ENCODE assay signal across 1 cellular context in the genomic region with DNA sequence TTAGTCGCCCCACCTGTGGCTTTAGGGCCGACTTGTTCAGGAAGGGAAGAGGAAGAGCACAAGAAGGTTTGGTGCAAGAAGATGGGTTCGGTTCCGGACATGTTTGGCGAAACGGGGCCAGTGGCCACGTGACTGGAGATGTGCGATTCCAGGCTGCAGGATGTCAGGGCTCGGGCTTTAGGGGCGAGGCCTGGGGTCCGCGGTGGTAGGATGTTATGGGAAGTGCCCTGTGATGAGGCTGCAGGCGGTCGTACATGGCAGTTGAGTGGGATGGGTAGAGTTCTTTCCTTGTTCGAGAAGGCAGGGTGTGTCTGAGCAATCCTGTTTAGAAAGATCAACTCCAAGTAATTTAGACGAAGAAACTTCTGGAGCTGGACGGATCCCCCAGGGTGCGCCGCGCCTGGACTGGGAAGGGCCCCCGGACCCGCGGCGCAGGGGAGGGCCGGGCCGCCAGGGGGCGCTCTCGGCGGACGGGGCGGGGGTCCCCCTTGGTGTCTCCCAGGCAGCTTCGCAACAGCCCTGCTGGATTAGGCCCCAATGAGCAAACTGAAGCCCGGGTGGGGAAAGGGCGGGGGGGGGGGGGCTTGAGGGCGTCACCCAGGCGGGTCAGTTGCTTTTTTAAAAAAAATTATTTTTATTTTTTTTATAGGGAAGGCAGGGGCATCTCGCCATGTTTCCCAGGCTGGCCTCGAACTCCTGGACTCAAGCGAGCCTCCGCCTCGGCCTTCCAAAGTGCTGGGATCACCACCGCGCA.
A peak's percentile ranks its signal among the peaks of the same experiment; 100 is the strongest.
TF ChIP-seq lines count a peak whose summit lies in the region.

No MANE protein-coding gene starts in this region.

TF ChIP-seq in K562, 482 proteins besides CTCF, POLR2A, EP300 and RAD21 (continued from another document):
- TF ChIP-seq, protein P1, sequence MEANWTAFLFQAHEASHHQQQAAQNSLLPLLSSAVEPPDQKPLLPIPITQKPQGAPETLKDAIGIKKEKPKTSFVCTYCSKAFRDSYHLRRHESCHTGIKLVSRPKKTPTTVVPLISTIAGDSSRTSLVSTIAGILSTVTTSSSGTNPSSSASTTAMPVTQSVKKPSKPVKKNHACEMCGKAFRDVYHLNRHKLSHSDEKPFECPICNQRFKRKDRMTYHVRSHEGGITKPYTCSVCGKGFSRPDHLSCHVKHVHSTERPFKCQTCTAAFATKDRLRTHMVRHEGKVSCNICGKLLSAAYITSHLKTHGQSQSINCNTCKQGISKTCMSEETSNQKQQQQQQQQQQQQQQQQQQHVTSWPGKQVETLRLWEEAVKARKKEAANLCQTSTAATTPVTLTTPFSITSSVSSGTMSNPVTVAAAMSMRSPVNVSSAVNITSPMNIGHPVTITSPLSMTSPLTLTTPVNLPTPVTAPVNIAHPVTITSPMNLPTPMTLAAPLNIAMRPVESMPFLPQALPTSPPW (CRISPR knock-in tag; IDR thresholded peaks at IDR 0.05), result peak; percentile 78
- TF ChIP-seq RBFOX2 (IDR thresholded peaks at IDR 0.05; ENCODE audit: low read depth, low read length) (0 out of 2 replicates have a peak, but pooled peaks have one; percentile 21), CEBPG (CRISPR knock-in tag; IDR thresholded peaks at IDR 0.05) (no peak), CEBPG (tag; conservative IDR thresholded peaks at IDR 0.05 in 1 of 2, IDR thresholded peaks at IDR 0.05 in 1 of 2) (no peak), MAZ (CRISPR knock-in tag; conservative IDR thresholded peaks at IDR 0.05 in 1 of 2, IDR thresholded peaks at IDR 0.05 in 1 of 2) (peak in 1 of 2 experiments; percentile 88; a peak in 2 of 4 replicates), BRF1 (IDR thresholded peaks at IDR 0.05; ENCODE audit: borderline replicate concordance, extremely low read depth, insufficient read length) (no peak), CREB1 (IDR thresholded peaks at IDR 0.05) (no peak), CREB1 (CRISPR knock-in tag; IDR thresholded peaks at IDR 0.05) (0 out of 2 replicates have a peak, but pooled peaks have one; percentile 33), POLR2AphosphoS5 (IDR thresholded peaks at IDR 0.05; ENCODE audit: control insufficient read depth, insufficient read depth, low read depth, low read length) (no peak), ZBTB7A (IDR thresholded peaks at IDR 0.05; ENCODE audit: borderline replicate concordance, control insufficient read depth, low read depth, low read length) (peak; percentile 98), NFIC (IDR thresholded peaks at IDR 0.05) (0 out of 2 replicates have a peak, but pooled peaks have one; percentile 3), ZFX (CRISPR knock-in tag; IDR thresholded peaks at IDR 0.05) (peak; percentile 34; the same call in 1 of the 2 replicates), ZNF143 (CRISPR knock-in tag; IDR thresholded peaks at IDR 0.05) (peak; percentile 51; the same call in 1 of the 2 replicates), MBD2 (IDR thresholded peaks at IDR 0.05; ENCODE audit: borderline replicate concordance, low read depth) (no peak), POLR2AphosphoS2 (IDR thresholded peaks at IDR 0.05; ENCODE audit: low read length) (no peak), HMGN3 (IDR thresholded peaks at IDR 0.05; ENCODE audit: borderline replicate concordance, extremely low read depth, insufficient read length, low read depth, low read length) (peak; percentile 31), HEY1 (CRISPR knock-in tag; IDR thresholded peaks at IDR 0.05; ENCODE audit: borderline replicate concordance) (no peak), XRCC5 (IDR thresholded peaks at IDR 0.05; ENCODE audit: low read depth, low read length) (0 out of 2 replicates have a peak, but pooled peaks have one; percentile 34)
- TF ChIP-seq, protein P2, sequence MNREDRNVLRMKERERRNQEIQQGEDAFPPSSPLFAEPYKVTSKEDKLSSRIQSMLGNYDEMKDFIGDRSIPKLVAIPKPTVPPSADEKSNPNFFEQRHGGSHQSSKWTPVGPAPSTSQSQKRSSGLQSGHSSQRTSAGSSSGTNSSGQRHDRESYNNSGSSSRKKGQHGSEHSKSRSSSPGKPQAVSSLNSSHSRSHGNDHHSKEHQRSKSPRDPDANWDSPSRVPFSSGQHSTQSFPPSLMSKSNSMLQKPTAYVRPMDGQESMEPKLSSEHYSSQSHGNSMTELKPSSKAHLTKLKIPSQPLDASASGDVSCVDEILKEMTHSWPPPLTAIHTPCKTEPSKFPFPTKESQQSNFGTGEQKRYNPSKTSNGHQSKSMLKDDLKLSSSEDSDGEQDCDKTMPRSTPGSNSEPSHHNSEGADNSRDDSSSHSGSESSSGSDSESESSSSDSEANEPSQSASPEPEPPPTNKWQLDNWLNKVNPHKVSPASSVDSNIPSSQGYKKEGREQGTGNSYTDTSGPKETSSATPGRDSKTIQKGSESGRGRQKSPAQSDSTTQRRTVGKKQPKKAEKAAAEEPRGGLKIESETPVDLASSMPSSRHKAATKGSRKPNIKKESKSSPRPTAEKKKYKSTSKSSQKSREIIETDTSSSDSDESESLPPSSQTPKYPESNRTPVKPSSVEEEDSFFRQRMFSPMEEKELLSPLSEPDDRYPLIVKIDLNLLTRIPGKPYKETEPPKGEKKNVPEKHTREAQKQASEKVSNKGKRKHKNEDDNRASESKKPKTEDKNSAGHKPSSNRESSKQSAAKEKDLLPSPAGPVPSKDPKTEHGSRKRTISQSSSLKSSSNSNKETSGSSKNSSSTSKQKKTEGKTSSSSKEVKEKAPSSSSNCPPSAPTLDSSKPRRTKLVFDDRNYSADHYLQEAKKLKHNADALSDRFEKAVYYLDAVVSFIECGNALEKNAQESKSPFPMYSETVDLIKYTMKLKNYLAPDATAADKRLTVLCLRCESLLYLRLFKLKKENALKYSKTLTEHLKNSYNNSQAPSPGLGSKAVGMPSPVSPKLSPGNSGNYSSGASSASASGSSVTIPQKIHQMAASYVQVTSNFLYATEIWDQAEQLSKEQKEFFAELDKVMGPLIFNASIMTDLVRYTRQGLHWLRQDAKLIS (CRISPR knock-in tag; IDR thresholded peaks at IDR 0.05), result peak; percentile 55; the same call in 1 of the 2 replicates
- TF ChIP-seq, protein P3, sequence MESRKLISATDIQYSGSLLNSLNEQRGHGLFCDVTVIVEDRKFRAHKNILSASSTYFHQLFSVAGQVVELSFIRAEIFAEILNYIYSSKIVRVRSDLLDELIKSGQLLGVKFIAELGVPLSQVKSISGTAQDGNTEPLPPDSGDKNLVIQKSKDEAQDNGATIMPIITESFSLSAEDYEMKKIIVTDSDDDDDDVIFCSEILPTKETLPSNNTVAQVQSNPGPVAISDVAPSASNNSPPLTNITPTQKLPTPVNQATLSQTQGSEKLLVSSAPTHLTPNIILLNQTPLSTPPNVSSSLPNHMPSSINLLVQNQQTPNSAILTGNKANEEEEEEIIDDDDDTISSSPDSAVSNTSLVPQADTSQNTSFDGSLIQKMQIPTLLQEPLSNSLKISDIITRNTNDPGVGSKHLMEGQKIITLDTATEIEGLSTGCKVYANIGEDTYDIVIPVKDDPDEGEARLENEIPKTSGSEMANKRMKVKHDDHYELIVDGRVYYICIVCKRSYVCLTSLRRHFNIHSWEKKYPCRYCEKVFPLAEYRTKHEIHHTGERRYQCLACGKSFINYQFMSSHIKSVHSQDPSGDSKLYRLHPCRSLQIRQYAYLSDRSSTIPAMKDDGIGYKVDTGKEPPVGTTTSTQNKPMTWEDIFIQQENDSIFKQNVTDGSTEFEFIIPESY (CRISPR knock-in tag; IDR thresholded peaks at IDR 0.05), result 0 out of 2 replicates have a peak, but pooled peaks have one; percentile 17
- TF ChIP-seq, protein P4, sequence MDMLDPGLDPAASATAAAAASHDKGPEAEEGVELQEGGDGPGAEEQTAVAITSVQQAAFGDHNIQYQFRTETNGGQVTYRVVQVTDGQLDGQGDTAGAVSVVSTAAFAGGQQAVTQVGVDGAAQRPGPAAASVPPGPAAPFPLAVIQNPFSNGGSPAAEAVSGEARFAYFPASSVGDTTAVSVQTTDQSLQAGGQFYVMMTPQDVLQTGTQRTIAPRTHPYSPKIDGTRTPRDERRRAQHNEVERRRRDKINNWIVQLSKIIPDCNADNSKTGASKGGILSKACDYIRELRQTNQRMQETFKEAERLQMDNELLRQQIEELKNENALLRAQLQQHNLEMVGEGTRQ (CRISPR knock-in tag; IDR thresholded peaks at IDR 0.05), result peak; percentile 46; the same call in 1 of the 2 replicates
- TF ChIP-seq, protein P5, sequence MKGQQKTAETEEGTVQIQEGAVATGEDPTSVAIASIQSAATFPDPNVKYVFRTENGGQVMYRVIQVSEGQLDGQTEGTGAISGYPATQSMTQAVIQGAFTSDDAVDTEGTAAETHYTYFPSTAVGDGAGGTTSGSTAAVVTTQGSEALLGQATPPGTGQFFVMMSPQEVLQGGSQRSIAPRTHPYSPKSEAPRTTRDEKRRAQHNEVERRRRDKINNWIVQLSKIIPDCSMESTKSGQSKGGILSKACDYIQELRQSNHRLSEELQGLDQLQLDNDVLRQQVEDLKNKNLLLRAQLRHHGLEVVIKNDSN (CRISPR knock-in tag; IDR thresholded peaks at IDR 0.05), result peak; percentile 60; the same call in 1 of the 2 replicates
- TF ChIP-seq, protein P6, sequence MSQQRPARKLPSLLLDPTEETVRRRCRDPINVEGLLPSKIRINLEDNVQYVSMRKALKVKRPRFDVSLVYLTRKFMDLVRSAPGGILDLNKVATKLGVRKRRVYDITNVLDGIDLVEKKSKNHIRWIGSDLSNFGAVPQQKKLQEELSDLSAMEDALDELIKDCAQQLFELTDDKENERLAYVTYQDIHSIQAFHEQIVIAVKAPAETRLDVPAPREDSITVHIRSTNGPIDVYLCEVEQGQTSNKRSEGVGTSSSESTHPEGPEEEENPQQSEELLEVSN (IDR thresholded peaks at IDR 0.05; ENCODE audit: borderline replicate concordance in 1 of 2, extremely low read depth in 1 of 2, insufficient read depth in 1 of 2, insufficient read length in 1 of 2, low read depth in 1 of 2, low read length in 1 of 2, poor library complexity in 1 of 2, severe bottlenecking in 1 of 2), result peak in 1 of 2 experiments; percentile 35
- TF ChIP-seq, protein P7, sequence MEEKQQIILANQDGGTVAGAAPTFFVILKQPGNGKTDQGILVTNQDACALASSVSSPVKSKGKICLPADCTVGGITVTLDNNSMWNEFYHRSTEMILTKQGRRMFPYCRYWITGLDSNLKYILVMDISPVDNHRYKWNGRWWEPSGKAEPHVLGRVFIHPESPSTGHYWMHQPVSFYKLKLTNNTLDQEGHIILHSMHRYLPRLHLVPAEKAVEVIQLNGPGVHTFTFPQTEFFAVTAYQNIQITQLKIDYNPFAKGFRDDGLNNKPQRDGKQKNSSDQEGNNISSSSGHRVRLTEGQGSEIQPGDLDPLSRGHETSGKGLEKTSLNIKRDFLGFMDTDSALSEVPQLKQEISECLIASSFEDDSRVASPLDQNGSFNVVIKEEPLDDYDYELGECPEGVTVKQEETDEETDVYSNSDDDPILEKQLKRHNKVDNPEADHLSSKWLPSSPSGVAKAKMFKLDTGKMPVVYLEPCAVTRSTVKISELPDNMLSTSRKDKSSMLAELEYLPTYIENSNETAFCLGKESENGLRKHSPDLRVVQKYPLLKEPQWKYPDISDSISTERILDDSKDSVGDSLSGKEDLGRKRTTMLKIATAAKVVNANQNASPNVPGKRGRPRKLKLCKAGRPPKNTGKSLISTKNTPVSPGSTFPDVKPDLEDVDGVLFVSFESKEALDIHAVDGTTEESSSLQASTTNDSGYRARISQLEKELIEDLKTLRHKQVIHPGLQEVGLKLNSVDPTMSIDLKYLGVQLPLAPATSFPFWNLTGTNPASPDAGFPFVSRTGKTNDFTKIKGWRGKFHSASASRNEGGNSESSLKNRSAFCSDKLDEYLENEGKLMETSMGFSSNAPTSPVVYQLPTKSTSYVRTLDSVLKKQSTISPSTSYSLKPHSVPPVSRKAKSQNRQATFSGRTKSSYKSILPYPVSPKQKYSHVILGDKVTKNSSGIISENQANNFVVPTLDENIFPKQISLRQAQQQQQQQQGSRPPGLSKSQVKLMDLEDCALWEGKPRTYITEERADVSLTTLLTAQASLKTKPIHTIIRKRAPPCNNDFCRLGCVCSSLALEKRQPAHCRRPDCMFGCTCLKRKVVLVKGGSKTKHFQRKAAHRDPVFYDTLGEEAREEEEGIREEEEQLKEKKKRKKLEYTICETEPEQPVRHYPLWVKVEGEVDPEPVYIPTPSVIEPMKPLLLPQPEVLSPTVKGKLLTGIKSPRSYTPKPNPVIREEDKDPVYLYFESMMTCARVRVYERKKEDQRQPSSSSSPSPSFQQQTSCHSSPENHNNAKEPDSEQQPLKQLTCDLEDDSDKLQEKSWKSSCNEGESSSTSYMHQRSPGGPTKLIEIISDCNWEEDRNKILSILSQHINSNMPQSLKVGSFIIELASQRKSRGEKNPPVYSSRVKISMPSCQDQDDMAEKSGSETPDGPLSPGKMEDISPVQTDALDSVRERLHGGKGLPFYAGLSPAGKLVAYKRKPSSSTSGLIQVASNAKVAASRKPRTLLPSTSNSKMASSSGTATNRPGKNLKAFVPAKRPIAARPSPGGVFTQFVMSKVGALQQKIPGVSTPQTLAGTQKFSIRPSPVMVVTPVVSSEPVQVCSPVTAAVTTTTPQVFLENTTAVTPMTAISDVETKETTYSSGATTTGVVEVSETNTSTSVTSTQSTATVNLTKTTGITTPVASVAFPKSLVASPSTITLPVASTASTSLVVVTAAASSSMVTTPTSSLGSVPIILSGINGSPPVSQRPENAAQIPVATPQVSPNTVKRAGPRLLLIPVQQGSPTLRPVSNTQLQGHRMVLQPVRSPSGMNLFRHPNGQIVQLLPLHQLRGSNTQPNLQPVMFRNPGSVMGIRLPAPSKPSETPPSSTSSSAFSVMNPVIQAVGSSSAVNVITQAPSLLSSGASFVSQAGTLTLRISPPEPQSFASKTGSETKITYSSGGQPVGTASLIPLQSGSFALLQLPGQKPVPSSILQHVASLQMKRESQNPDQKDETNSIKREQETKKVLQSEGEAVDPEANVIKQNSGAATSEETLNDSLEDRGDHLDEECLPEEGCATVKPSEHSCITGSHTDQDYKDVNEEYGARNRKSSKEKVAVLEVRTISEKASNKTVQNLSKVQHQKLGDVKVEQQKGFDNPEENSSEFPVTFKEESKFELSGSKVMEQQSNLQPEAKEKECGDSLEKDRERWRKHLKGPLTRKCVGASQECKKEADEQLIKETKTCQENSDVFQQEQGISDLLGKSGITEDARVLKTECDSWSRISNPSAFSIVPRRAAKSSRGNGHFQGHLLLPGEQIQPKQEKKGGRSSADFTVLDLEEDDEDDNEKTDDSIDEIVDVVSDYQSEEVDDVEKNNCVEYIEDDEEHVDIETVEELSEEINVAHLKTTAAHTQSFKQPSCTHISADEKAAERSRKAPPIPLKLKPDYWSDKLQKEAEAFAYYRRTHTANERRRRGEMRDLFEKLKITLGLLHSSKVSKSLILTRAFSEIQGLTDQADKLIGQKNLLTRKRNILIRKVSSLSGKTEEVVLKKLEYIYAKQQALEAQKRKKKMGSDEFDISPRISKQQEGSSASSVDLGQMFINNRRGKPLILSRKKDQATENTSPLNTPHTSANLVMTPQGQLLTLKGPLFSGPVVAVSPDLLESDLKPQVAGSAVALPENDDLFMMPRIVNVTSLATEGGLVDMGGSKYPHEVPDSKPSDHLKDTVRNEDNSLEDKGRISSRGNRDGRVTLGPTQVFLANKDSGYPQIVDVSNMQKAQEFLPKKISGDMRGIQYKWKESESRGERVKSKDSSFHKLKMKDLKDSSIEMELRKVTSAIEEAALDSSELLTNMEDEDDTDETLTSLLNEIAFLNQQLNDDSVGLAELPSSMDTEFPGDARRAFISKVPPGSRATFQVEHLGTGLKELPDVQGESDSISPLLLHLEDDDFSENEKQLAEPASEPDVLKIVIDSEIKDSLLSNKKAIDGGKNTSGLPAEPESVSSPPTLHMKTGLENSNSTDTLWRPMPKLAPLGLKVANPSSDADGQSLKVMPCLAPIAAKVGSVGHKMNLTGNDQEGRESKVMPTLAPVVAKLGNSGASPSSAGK (IDR thresholded peaks at IDR 0.05), result 0 out of 2 replicates have a peak, but pooled peaks have one; percentile 17
